ENCODE assay signal across 31 cellular contexts in genomic region chr10:65100146-65100545, GRCh38.
"Had no signal": no experiment of that assay in that cellular context is flagged by ENCODE, and none has a peak within 500 bp of the region (broad histone marks: within the 10 kb centered on the region; RNA-seq: fewer than 3 reads in every experiment).

No MANE protein-coding gene starts in this region.

- DNase-seq: activated CD4-positive, alpha-beta memory T cell treated with anti-CD3 and anti-CD28 coated beads, Interleukin-2, amount 10 ng/mL, durations not matched to agents 7 days and 5 days; activated CD4-positive, alpha-beta T cell treated with anti-CD3 and anti-CD28 coated beads for 1 hour; activated CD4-positive, alpha-beta T cell treated with anti-CD3 and anti-CD28 coated beads for 4 hours; activated CD4-positive, alpha-beta T cell treated with anti-CD3 and anti-CD28 coated beads, Interleukin-2, amount 10 ng/mL, durations not matched to agents 7 days and 5 days; activated CD4-positive, alpha-beta T cell treated with anti-CD3 and anti-CD28 coated beads, Interleukin-2, amount 50 U/mL, for 4 hours; activated CD8-positive, alpha-beta memory T cell treated with anti-CD3 and anti-CD28 coated beads, Interleukin-2, amount 50 U/mL, for 48 hours; activated gamma-delta T cell; activated naive CD4-positive, alpha-beta T cell; activated naive CD4-positive, alpha-beta T cell treated with anti-CD3 and anti-CD28 coated beads, Interleukin-2, amount 10 ng/mL, durations not matched to agents 7 days and 5 days; activated naive CD8-positive, alpha-beta T cell treated with anti-CD3 and anti-CD28 coated beads, Interleukin-2, amount 10 ng/mL, durations not matched to agents 7 days and 5 days; activated T-cell treated with anti-CD3 and anti-CD28 coated beads for 4 hours; activated T-cell treated with anti-CD3 and anti-CD28 coated beads, Interleukin-2, amount 50 U/mL, for 24 hours; activated T-cell treated with anti-CD3 and anti-CD28 coated beads, Interleukin-2, amount 50 U/mL, for 72 hours; central memory CD4-positive, alpha-beta T cell; cerebellar nuclear complex; colonic mucosa; effector CD8-positive, alpha-beta T cell; esophagus squamous epithelium; foreskin melanocyte; T-helper 2 cell had no signal

- H3K36me3 ChIP-seq: ascending aorta, breast epithelium, cardiac muscle cell, colonic mucosa, esophagus squamous epithelium, gastroesophageal sphincter had no signal

- FAIRE-seq: endometrium, endothelial cell of umbilical vein, TTC549 had no signal

- H3K4me3 ChIP-seq: ascending aorta, breast epithelium, cardiac muscle cell, colonic mucosa, esophagus squamous epithelium, gastroesophageal sphincter had no signal

- H3K9me3 ChIP-seq: ascending aorta, colonic mucosa had no signal

- ATAC-seq: activated naive CD4-positive, alpha-beta T cell treated with anti-CD3 and anti-CD28 coated beads, Interleukin-2, amount 50 U/mL, for 72 hours; activated T-cell treated with anti-CD3 and anti-CD28 coated beads, Interleukin-2, amount 50 U/mL, for 72 hours; gastroesophageal sphincter; WTC11 had no signal

- H3K27me3 ChIP-seq: ascending aorta, breast epithelium, cardiac muscle cell, colonic mucosa, esophagus squamous epithelium, gastroesophageal sphincter had no signal

- H3K4me1 ChIP-seq: ascending aorta, breast epithelium, colonic mucosa, esophagus squamous epithelium, gastroesophageal sphincter had no signal

- H3K27ac ChIP-seq: ascending aorta, breast epithelium, cardiac muscle cell, colonic mucosa, epithelial cell of prostate, esophagus squamous epithelium, gastroesophageal sphincter, VCaP had no signal
